ENCODE assay signal across 8 cellular contexts in the genomic region with DNA sequence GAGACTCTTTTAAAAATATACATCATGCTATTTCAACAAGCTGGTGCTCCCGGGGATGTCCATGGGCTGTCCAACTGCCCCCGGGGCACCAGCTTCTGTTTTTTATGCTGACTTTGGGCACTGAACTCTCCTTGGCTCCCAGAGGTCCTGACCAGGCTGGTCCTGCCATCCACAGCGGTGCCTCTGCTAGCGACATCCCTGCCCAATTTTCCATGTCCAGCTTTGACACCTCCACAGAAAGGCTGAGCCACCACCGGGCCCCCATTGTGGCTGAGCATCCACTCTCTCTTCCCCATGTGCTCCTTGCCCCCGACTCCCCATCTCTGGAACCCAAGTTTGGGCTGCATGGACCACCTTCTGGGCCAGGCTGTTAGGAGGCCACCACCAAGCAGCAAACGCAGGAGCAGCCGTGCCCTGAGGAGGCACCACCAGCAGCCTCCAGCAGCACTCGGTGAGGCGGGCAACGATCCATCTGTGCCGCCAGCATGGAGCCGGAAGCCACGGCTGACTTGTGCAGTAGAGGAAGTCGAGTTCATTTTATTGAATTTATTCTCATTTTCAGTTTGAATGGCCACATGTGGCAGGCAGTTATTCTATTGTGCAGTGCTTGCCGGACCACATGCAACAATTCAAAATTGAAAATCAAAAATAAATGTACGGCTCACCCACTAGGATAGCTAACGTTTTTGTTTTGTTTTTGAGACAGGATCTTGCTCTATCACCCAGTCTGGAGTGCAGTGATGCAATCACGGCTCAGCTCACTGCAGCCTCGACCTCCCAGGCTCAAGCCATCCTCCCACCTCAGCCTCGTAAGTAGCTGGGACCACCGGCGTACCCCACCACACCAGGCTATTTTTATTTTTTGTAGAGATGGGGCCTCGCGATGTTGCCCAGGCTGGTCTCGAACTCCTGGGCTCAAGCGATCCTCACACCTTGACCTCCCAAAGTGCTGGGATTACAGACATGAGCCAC. TPM values are rescaled to one million over a fixed set of nuclear protein-coding genes. Genes with fewer than 3 reads are reported as not detected.
DNase-seq lines count a peak whose midpoint lies in the region; ATAC-seq and TF ChIP-seq lines count a peak whose summit lies in the region.

No MANE protein-coding gene starts in this region.

- ATAC-seq in CD4-positive, alpha-beta T cell (ENCODE audit: poor library complexity): no peak
- no peak for ATAC-seq in GM21723 (IDR thresholded peaks at IDR 0.05; ENCODE audit: unreplicated experiment)

- peak in 2 of 10 experiments; percentile 25 to 46 for DNase-seq in CD4-positive, alpha-beta T cell
- DNase-seq in SJSA1 (ENCODE audit: low read depth in 1 of 2, low spot score in 2 of 2): no peak
- DNase-seq in endodermal cell: no peak
- DNase-seq in NCI-H1930 (lab: John Stamatoyannopoulos, UW): no peak
- DNase-seq in SIG-M5 treated with dmso at 0.1 percent for 504 hours (lab: John Stamatoyannopoulos, UW; ENCODE audit: unreplicated experiment): no peak
- DNase-seq in adrenal gland: no peak

- no peaks in the 10 kb centered on the region for H3K9me3 Mint-ChIP-seq in CD4-positive, alpha-beta T cell
- H3K9me3 Mint-ChIP-seq in endodermal cell: no peaks in the 10 kb centered on the region

- peak overlapping the region; percentile 73 for H3K27ac Mint-ChIP-seq in CD4-positive, alpha-beta T cell
- peak overlapping the region; percentile 30 for H3K27ac Mint-ChIP-seq in endodermal cell

- no peaks in the 10 kb centered on the region for H3K9me3 ChIP-seq in CD4-positive, alpha-beta T cell (ENCODE audit: control insufficient read depth, low read length)
- H3K9me3 ChIP-seq in SJSA1 (replicated peaks): no peaks in the 10 kb centered on the region
- H3K9me3 ChIP-seq in endodermal cell (ENCODE audit: control insufficient read depth, low read length): no peaks in the 10 kb centered on the region
- no peaks in the 10 kb centered on the region for H3K9me3 ChIP-seq in adrenal gland (replicated peaks in 1 of 3)

- H3K36me3 ChIP-seq in SJSA1 (peaks cover under 1% of the 10 kb centered on the region; the same call in 1 of the 2 replicates), endodermal cell (ENCODE audit: control insufficient read depth, insufficient read depth, low read length) (no peaks in the 10 kb centered on the region), adrenal gland (replicated peaks in 1 of 2) (no peaks in the 10 kb centered on the region)

- H3K36me3 Mint-ChIP-seq in CD4-positive, alpha-beta T cell (ENCODE audit: low read depth): no peaks in the 10 kb centered on the region
- H3K36me3 Mint-ChIP-seq in endodermal cell (ENCODE audit: low read depth): no peaks in the 10 kb centered on the region

- H3K4me3 ChIP-seq in SJSA1 (no peak overlapping the region), endodermal cell (ENCODE audit: low read length) (no peak overlapping the region), adrenal gland (no peak overlapping the region)

- H3K4me1 ChIP-seq in SJSA1 (replicated peaks) (peaks cover 62% of the 10 kb centered on the region), endodermal cell (ENCODE audit: control insufficient read depth, insufficient read depth, low read length) (peaks cover 9% of the 10 kb centered on the region), adrenal gland (replicated peaks in 1 of 2) (peaks cover 7 to 21% of the 10 kb centered on the region in 2 donors)

- H3K4me1 Mint-ChIP-seq in CD4-positive, alpha-beta T cell (ENCODE audit: low read depth): peaks cover 75% of the 10 kb centered on the region
- peaks cover 16% of the 10 kb centered on the region for H3K4me1 Mint-ChIP-seq in endodermal cell

- 91 to 92% methylated on average over 23 to 27 of the region's 27 CpGs for WGBS in endodermal cell (ENCODE audit: insufficient coverage in 1 of 2, insufficient read length in 1 of 2), 2 experiments
- WGBS in adrenal gland, 4 donors: 78 to 82% (median 79%) methylated on average over 19 to 27 of the region's 27 CpGs

- no peak overlapping the region for H3K9ac ChIP-seq in endodermal cell (ENCODE audit: extremely low read depth, low read length, poor library complexity, severe bottlenecking)

- H3K27me3 Mint-ChIP-seq in CD4-positive, alpha-beta T cell: no peaks in the 10 kb centered on the region
- peaks cover 20% of the 10 kb centered on the region for H3K27me3 Mint-ChIP-seq in endodermal cell (ENCODE audit: insufficient read depth)

- H3K27ac ChIP-seq in CD4-positive, alpha-beta T cell (ENCODE audit: low read depth, low read length): no peak overlapping the region
- peak overlapping the region; percentile 37 for H3K27ac ChIP-seq in SJSA1
- no peak overlapping the region for H3K27ac ChIP-seq in endodermal cell (ENCODE audit: low read depth, low read length)
- no peak overlapping the region for H3K27ac ChIP-seq in adrenal gland

- intact Hi-C loops in CD4-positive, alpha-beta T cell (cut with DNase I, micrococcal nuclease): loop anchor here in 1 of 2 experiments (5.0 to 10.0 kb wide), 4 partner anchors 322 to 550 kb away; a partner anchor contains a TSS
- intact Hi-C loops in adrenal gland (cut with DNase I): loop anchor here in 1 of 2 donors (5.0 kb wide), 1 partner anchor 230 kb away; no protein-coding TSS in a partner anchor

- POLR2A ChIA-PET in CD4-positive, alpha-beta T cell (lab: Charles Lee): interaction anchor here (0.7 to 3.4 kb wide), 10 partner anchors 8 to 390 kb away, joined by 3 to 20 read pairs (median 4); a partner anchor contains a TSS

- CTCF ChIA-PET in CD4-positive, alpha-beta T cell (lab: Charles Lee): interaction anchor here (1.1 to 2.7 kb wide), 10 partner anchors 8 to 231 kb away, joined by 3 to 16 read pairs (median 4); a partner anchor contains a TSS

- peak overlapping the region; percentile 84 for H3K4me3 Mint-ChIP-seq in CD4-positive, alpha-beta T cell
- no peak overlapping the region for H3K4me3 Mint-ChIP-seq in endodermal cell

- no peaks in the 10 kb centered on the region for H3K27me3 ChIP-seq in CD4-positive, alpha-beta T cell (ENCODE audit: control insufficient read depth, insufficient read depth, low read length)
- H3K27me3 ChIP-seq in SJSA1 (replicated peaks) (no peaks in the 10 kb centered on the region), endodermal cell (ENCODE audit: control insufficient read depth, insufficient read depth, low read length, poor library complexity, severe bottlenecking) (no peaks in the 10 kb centered on the region), adrenal gland (no peaks in the 10 kb centered on the region)

- TF ChIP-seq POLR2A in GM15510 (IDR thresholded peaks at IDR 0.05; ENCODE audit: borderline replicate concordance, extremely low read depth, insufficient read length) (peak; percentile 61), adrenal gland (IDR thresholded peaks at IDR 0.05) (no peak)

- no peak for TF ChIP-seq CTCF in CD4-positive, alpha-beta T cell (IDR thresholded peaks at IDR 0.05)
- TF ChIP-seq CTCF in endodermal cell (conservative IDR thresholded peaks at IDR 0.05): no peak
- TF ChIP-seq CTCF in adrenal gland (IDR thresholded peaks at IDR 0.05): no peak

RNA-seq across cellular contexts. Expression of a gene that starts 2.8 kb away (rescaled TPM):
- total RNA-seq in CD4-positive, alpha-beta T cell: 1 to 10 TPM; 1.9 to 3.7 TPM
- total RNA-seq in SJSA1 (2014; rRNA removed; shearing (Covaris generic)): 8.2 and 8.4 TPM in 2 replicates
- total RNA-seq in endodermal cell (10 to 100 TPM; 30.3 to 34.9 TPM), adrenal gland (10 to 100 TPM in 2 of 8 donors, 1 to 10 TPM in 6; 3.6 to 14.1 (median 7.3) TPM)
- polyA plus RNA-seq in endodermal cell (2013, experiment 1 of 2): 16.1 TPM
- 12.1 TPM for polyA plus RNA-seq in endodermal cell (2013, experiment 2 of 2)
- 1 to 10 TPM; 3.8 to 4.2 (median 4.2) TPM for polyA plus RNA-seq in adrenal gland
